In the genomic region with DNA sequence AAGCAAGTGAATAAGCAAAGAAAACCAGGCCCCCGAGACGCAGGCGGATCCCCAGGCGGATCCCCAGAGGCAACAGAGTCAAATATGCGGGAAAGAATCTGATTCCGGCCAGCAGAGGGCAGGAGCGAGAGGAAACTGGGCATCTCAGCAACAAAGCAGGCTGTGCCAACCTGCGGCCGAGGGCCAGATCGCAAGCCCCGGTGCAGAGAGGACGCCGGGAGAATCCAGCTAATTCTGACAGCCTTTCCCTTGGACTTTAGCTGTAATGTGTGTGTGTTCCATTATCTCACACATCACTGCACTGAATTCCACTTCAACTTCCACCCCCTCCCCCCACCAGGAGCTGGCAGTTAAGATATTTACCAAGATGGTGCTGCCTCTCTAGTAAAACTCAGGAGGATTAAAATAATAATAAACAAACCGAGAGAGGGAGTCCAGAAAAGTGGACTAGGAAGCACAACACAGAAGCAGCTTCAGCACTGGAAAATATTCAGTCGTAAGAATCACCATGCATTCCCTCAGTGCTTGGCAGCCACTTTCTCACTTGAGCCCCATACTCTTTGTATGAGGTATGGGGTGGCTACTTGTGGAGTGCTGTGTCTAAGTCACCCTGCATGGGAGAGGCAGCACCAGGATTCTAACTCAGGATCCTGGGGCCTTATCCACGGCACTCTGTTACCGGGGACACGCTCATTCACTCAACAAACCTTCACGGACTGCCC, we compare ENCODE assay signal across 8 cellular contexts.
DNase-seq lines count a peak whose midpoint lies in the region; ATAC-seq, FAIRE-seq and TF ChIP-seq lines count a peak whose summit lies in the region.

No MANE protein-coding gene starts in this region.

- H3K4me3 ChIP-seq in fibroblast of pulmonary artery (replicated peaks; ENCODE audit: low read depth, low read length) = no peak overlapping the region

- H3K4me3 Mint-ChIP-seq in neural crest cell = no peak overlapping the region
- peak overlapping the region; percentile 61 to 70 for H3K4me3 Mint-ChIP-seq in stimulated activated naive CD8-positive, alpha-beta T cell treated with anti-CD3 and anti-CD28 coated beads, Interleukin-15, amount 100 ng/mL, for 72 hours

- no peak for ATAC-seq in stimulated activated naive CD8-positive, alpha-beta T cell treated with anti-CD3 and anti-CD28 coated beads, Interleukin-15, amount 100 ng/mL, for 72 hours
- no peak for ATAC-seq in HG03460 (IDR thresholded peaks at IDR 0.05; ENCODE audit: unreplicated experiment)

- TF ChIP-seq CTCF in fibroblast of pulmonary artery (IDR thresholded peaks at IDR 0.05; ENCODE audit: low read length, missing control alignments) (peak; percentile 83), neural crest cell (conservative IDR thresholded peaks at IDR 0.05) (peak; percentile 85)

- no peak overlapping the region for H3K27ac Mint-ChIP-seq in neural crest cell (ENCODE audit: unreplicated experiment)
- peak overlapping the region; percentile 11 to 98 for H3K27ac Mint-ChIP-seq in stimulated activated naive CD8-positive, alpha-beta T cell treated with anti-CD3 and anti-CD28 coated beads, Interleukin-15, amount 100 ng/mL, for 72 hours

- H3K4me1 Mint-ChIP-seq in neural crest cell = peaks cover 30% of the 10 kb centered on the region
- peaks cover 95% of the 10 kb centered on the region for H3K4me1 Mint-ChIP-seq in stimulated activated naive CD8-positive, alpha-beta T cell treated with anti-CD3 and anti-CD28 coated beads, Interleukin-15, amount 100 ng/mL, for 72 hours

- peaks cover 6% of the 10 kb centered on the region for H3K36me3 Mint-ChIP-seq in neural crest cell (ENCODE audit: low read depth)

- FAIRE-seq in RCC 7860 (lab: Jason Lieb, UNC) = peak; percentile 10

- H3K27me3 Mint-ChIP-seq in neural crest cell (ENCODE audit: low read depth) = peaks cover 37% of the 10 kb centered on the region
- H3K27me3 Mint-ChIP-seq in stimulated activated naive CD8-positive, alpha-beta T cell treated with anti-CD3 and anti-CD28 coated beads, Interleukin-15, amount 100 ng/mL, for 72 hours = no peaks in the 10 kb centered on the region

- peaks cover 6% of the 10 kb centered on the region for H3K9me3 Mint-ChIP-seq in neural crest cell
- H3K9me3 Mint-ChIP-seq in stimulated activated naive CD8-positive, alpha-beta T cell treated with anti-CD3 and anti-CD28 coated beads, Interleukin-15, amount 100 ng/mL, for 72 hours = peaks cover 7 to 15% of the 10 kb centered on the region in 2 donors

- DNase-seq in GM04504 (ENCODE audit: low read depth) (peak; percentile 63), Kasumi-1 (lab: John Stamatoyannopoulos, UW) (peak; percentile 81 to 85), RCC 7860 (ENCODE audit: low spot score) (peak; percentile 65), fibroblast of pulmonary artery (ENCODE audit: low read depth) (peak; percentile 84), neural crest cell (ENCODE audit: low read depth, low spot score) (peak; percentile 87)
- DNase-seq in activated T-helper 1 cell treated with anti-CD3 and anti-CD28 coated beads, Interleukin-2, amount 50 U/mL, for 16 hours (ENCODE audit: low read depth in 1 of 2, low spot score in 1 of 2) = peak; percentile 66
- DNase-seq in stimulated activated naive CD8-positive, alpha-beta T cell treated with anti-CD3 and anti-CD28 coated beads, Interleukin-15, amount 100 ng/mL, for 72 hours = peak; percentile 77 to 81
